In genomic region chr19:30227661-30228112, GRCh38 we compare ENCODE assay signal across 8 cellular contexts.
DNase-seq lines count a peak whose midpoint lies in the region; ATAC-seq and TF ChIP-seq lines count a peak whose summit lies in the region.

No MANE protein-coding gene starts in this region.

- peak; percentile 59 for ATAC-seq in omental fat pad (ENCODE audit: low FRiP score)

- DNase-seq in DMS 273 (lab: John Stamatoyannopoulos, UW; ENCODE audit: unreplicated experiment) (peak; percentile 87), DMS 273 treated with DMSO at 0.1 percent for 48 hours (lab: John Stamatoyannopoulos, UW) (no peak), HCEC 1CT (peak; percentile 58), NCI-H2227 (lab: John Stamatoyannopoulos, UW; ENCODE audit: unreplicated experiment) (peak; percentile 90), glomerular visceral epithelial cell (ENCODE audit: extremely low spot score) (peak; percentile 36), omental fat pad (ENCODE audit: low spot score) (no peak), NK-92 (lab: John Stamatoyannopoulos, UW; ENCODE audit: unreplicated experiment) (no peak)
- peak; percentile 56 for DNase-seq in activated T-helper 2 cell treated with anti-CD3 and anti-CD28 coated beads, Interferon-gamma antibody, Interleukin-2, Interleukin-4, amounts not matched to agents 10 μg/mL and 5 μg/mL and 100 μg/mL, durations not matched to agents 14 hours and 24 hours and 36 hours (ENCODE audit: low spot score)

- peaks cover 73% of the 10 kb centered on the region for H3K27me3 Mint-ChIP-seq in activated T-helper 2 cell treated with anti-CD3 and anti-CD28 coated beads, Interferon-gamma antibody, Interleukin-2, Interleukin-4, amounts not matched to agents 10 μg/mL and 5 μg/mL and 100 μg/mL, durations not matched to agents 14 hours and 24 hours and 36 hours (ENCODE audit: low read depth)

- no peaks in the 10 kb centered on the region for H3K9me3 Mint-ChIP-seq in activated T-helper 2 cell treated with anti-CD3 and anti-CD28 coated beads, Interferon-gamma antibody, Interleukin-2, Interleukin-4, amounts not matched to agents 10 μg/mL and 5 μg/mL and 100 μg/mL, durations not matched to agents 14 hours and 24 hours and 36 hours

- TF ChIP-seq CTCF in omental fat pad (IDR thresholded peaks at IDR 0.05): peak in 1 of 3 donors; percentile 19

- peaks cover 28% of the 10 kb centered on the region for H3K4me1 Mint-ChIP-seq in activated T-helper 2 cell treated with anti-CD3 and anti-CD28 coated beads, Interferon-gamma antibody, Interleukin-2, Interleukin-4, amounts not matched to agents 10 μg/mL and 5 μg/mL and 100 μg/mL, durations not matched to agents 14 hours and 24 hours and 36 hours (ENCODE audit: low read depth)

- no peaks in the 10 kb centered on the region for H3K36me3 Mint-ChIP-seq in activated T-helper 2 cell treated with anti-CD3 and anti-CD28 coated beads, Interferon-gamma antibody, Interleukin-2, Interleukin-4, amounts not matched to agents 10 μg/mL and 5 μg/mL and 100 μg/mL, durations not matched to agents 14 hours and 24 hours and 36 hours (ENCODE audit: low read depth)

- intact Hi-C loops in activated T-helper 2 cell treated with anti-CD3 and anti-CD28 coated beads, Interferon-gamma antibody, Interleukin-2, Interleukin-4, amounts not matched to agents 10 μg/mL and 5 μg/mL and 100 μg/mL, durations not matched to agents 14 hours and 24 hours and 36 hours (cut with micrococcal nuclease): loop anchor here (2.0 to 10.0 kb wide), 3 partner anchors 147 to 1123 kb away; partner anchors contain the start of gene ZNF536

- H3K27ac Mint-ChIP-seq in activated T-helper 2 cell treated with anti-CD3 and anti-CD28 coated beads, Interferon-gamma antibody, Interleukin-2, Interleukin-4, amounts not matched to agents 10 μg/mL and 5 μg/mL and 100 μg/mL, durations not matched to agents 14 hours and 24 hours and 36 hours: no peak overlapping the region

- peak overlapping the region; percentile 39 for H3K4me3 Mint-ChIP-seq in activated T-helper 2 cell treated with anti-CD3 and anti-CD28 coated beads, Interferon-gamma antibody, Interleukin-2, Interleukin-4, amounts not matched to agents 10 μg/mL and 5 μg/mL and 100 μg/mL, durations not matched to agents 14 hours and 24 hours and 36 hours (ENCODE audit: low read depth)

Comparison
In these comparisons a context has a peak if more than half of its experiments do, and no peak if none do; other contexts are left out.
1. DNase-seq: peak in DMS 273 (single experiment), HCEC 1CT (single experiment), NCI-H2227 (single experiment), activated T-helper 2 cell treated with anti-CD3 and anti-CD28 coated beads, Interferon-gamma antibody, Interleukin-2, Interleukin-4, amounts not matched to agents 10 μg/mL and 5 μg/mL and 100 μg/mL, durations not matched to agents 14 hours and 24 hours and 36 hours (single experiment) and glomerular visceral epithelial cell (single experiment); none in DMS 273 treated with DMSO at 0.1 percent for 48 hours (single experiment), omental fat pad (single experiment) and NK-92 (single experiment).